1 cellular context compared by ENCODE assay signal in the genomic region with DNA sequence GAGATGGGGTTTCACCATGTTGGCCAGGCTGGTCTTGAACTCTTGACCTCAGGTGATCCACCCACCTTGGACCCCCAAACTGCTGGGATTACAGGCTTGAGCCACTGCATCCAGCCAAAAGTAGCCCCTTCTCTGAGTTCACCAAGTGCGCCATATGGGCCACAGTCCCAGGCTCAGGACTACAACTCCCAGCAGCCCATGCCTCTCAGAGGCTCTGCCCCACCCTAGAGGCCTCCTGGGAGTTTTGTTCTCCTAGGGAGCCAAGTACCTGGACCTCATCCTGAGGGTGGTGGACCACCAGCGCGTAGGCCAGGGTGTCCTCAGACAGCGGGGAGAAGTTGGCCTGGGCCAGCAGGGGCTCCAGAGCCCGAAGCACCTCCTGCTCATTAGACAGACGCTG.
A peak's percentile ranks its signal among the peaks of the same experiment; 100 is the strongest.
TF ChIP-seq lines count a peak whose summit lies in the region.

No MANE protein-coding gene starts in this region.

TF ChIP-seq in HEK293, 187 proteins besides CTCF, POLR2A, EP300 and RAD21 (continued from another document):
- TF ChIP-seq, protein P1, sequence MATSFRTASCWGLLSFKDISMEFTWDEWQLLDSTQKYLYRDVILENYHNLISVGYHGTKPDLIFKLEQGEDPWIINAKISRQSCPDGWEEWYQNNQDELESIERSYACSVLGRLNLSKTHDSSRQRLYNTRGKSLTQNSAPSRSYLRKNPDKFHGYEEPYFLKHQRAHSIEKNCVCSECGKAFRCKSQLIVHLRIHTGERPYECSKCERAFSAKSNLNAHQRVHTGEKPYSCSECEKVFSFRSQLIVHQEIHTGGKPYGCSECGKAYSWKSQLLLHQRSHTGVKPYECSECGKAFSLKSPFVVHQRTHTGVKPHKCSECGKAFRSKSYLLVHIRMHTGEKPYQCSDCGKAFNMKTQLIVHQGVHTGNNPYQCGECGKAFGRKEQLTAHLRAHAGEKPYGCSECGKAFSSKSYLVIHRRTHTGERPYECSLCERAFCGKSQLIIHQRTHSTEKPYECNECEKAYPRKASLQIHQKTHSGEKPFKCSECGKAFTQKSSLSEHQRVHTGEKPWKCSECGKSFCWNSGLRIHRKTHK (tag by site-specific recombination; IDR thresholded peaks at IDR 0.05), result no peak
- 0 out of 2 replicates have a peak, but pooled peaks have one; percentile 28 for TF ChIP-seq GLIS1 (tag by site-specific recombination; IDR thresholded peaks at IDR 0.05)
- no peak for TF ChIP-seq BCL11B (tag by site-specific recombination; IDR thresholded peaks at IDR 0.05; ENCODE audit: low read depth)
- no peak for TF ChIP-seq TCF7L2 (IDR thresholded peaks at IDR 0.05; ENCODE audit: borderline replicate concordance, low read depth, low read length)
- no peak for TF ChIP-seq AEBP2 (tag by site-specific recombination; IDR thresholded peaks at IDR 0.05; ENCODE audit: borderline replicate concordance)
- no peak for TF ChIP-seq OVOL3 (tag by site-specific recombination; IDR thresholded peaks at IDR 0.05)
